Comparison of ENCODE assay signal across 9 cellular contexts in the genomic region with DNA sequence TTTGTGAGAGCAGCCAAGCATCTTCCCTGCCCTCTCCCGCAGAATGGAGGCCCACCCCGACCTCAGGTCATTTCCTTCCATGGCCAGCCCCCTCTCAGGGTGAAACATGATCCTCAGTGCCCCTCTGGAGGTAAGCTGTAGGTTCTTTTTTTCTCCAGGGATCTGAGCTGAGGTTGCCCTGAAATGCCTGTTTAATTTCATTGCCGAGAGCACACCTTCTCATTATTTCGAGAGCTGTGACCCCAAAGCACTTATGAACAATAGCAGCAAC.
DNase-seq lines count a peak whose midpoint lies in the region; ATAC-seq and TF ChIP-seq lines count a peak whose summit lies in the region.
"Had no signal": no experiment of that assay in that cellular context is flagged by ENCODE, and none has a peak within 500 bp of the region (broad histone marks: within the 10 kb centered on the region; RNA-seq: fewer than 3 reads in every experiment).

No MANE protein-coding gene starts in this region.

- H3K4me3 Mint-ChIP-seq in neural progenitor cell = peak overlapping the region; percentile 13
- no peak overlapping the region for H3K4me3 Mint-ChIP-seq in immature natural killer cell

- peaks cover 3 to 52% (median 37%) of the 10 kb centered on the region in 12 donors for H3K4me1 ChIP-seq in heart left ventricle
- H3K4me1 ChIP-seq in esophagus muscularis mucosa = peaks cover 24 to 40% (median 38%) of the 10 kb centered on the region in 4 donors
- peaks cover 30% of the 10 kb centered on the region for H3K4me1 ChIP-seq in neural progenitor cell
- H3K4me1 ChIP-seq in uterus = peaks cover 0 to 6% of the 10 kb centered on the region in 2 donors

- H3K27ac ChIP-seq in heart left ventricle (peak overlapping the region; percentile 48 to 90 (median 77)), esophagus muscularis mucosa (replicated peaks in 1 of 4) (peak overlapping the region; percentile 60 to 72 (median 65)), neural progenitor cell (no peak overlapping the region), uterus (peak overlapping the region; percentile 76 to 91)

- TF ChIP-seq CTCF in heart left ventricle (IDR thresholded peaks at IDR 0.05) (no peak), esophagus muscularis mucosa (IDR thresholded peaks at IDR 0.05) (no peak), neural progenitor cell (IDR thresholded peaks at IDR 0.05) (no peak), uterus (IDR thresholded peaks at IDR 0.05) (no peak)

- H2AFZ ChIP-seq in neural progenitor cell (replicated peaks) = peak overlapping the region; percentile 98

- no peaks in the 10 kb centered on the region for H4K20me1 ChIP-seq in neural progenitor cell (ENCODE audit: low read depth)

- H3K4me3 ChIP-seq in heart left ventricle (no peak overlapping the region), esophagus muscularis mucosa (no peak overlapping the region), neural progenitor cell (peak overlapping the region; percentile 32), uterus (no peak overlapping the region)

- H3K36me3 Mint-ChIP-seq in neural progenitor cell (no peaks in the 10 kb centered on the region), immature natural killer cell (peaks cover 0 to 4% (median 0%) of the 10 kb centered on the region in 3 donors)

- H3K79me2 ChIP-seq in neural progenitor cell (ENCODE audit: low read depth) = no peaks in the 10 kb centered on the region

- H3K9me3 ChIP-seq in heart left ventricle = no peaks in the 10 kb centered on the region
- H3K9me3 ChIP-seq in esophagus muscularis mucosa = no peaks in the 10 kb centered on the region
- no peaks in the 10 kb centered on the region for H3K9me3 ChIP-seq in neural progenitor cell (ENCODE audit: low read depth)
- no peaks in the 10 kb centered on the region for H3K9me3 ChIP-seq in uterus
- H3K9me3 ChIP-seq: spleen had no signal

- no peak for ATAC-seq in heart left ventricle
- no peak for ATAC-seq in Right ventricle myocardium inferior

- no peak for TF ChIP-seq EP300 in esophagus muscularis mucosa (IDR thresholded peaks at IDR 0.05)

- H3K9ac ChIP-seq in neural progenitor cell = no peak overlapping the region

- intact Hi-C loops in heart left ventricle (cut with DNase I) (loop anchor here (1.0 to 10.0 kb wide), 16 partner anchors 71 to 546 kb away; a partner anchor contains a TSS), Right ventricle myocardium inferior (cut with DNase I) (loop anchor here (1.0 to 10.0 kb wide), 5 partner anchors 71 to 536 kb away; a partner anchor contains a TSS), esophagus muscularis mucosa (cut with DNase I) (loop anchor here (1.0 to 10.0 kb wide), 3 partner anchors 157 to 543 kb away; no protein-coding TSS in a partner anchor), uterus (cut with DNase I; ENCODE audit: low total_unique reads) (loop anchor here (5.0 kb wide), 1 partner anchor 156 kb away; no protein-coding TSS in a partner anchor)

- DNase-seq in heart left ventricle = no peak
- no peak for DNase-seq in Right ventricle myocardium inferior (ENCODE audit: missing footprints)
- DNase-seq in esophagus muscularis mucosa (ENCODE audit: extremely low spot score) = no peak
- peak; percentile 74 for DNase-seq in neural progenitor cell (ENCODE audit: low spot score)
- DNase-seq in uterus = no peak
- DNase-seq in NCI-H2029 treated with DMSO at 0.1 percent for 48 hours (lab: John Stamatoyannopoulos, UW) = no peak
- no peak for DNase-seq in NCI-H2107 (lab: John Stamatoyannopoulos, UW)
- DNase-seq in immature natural killer cell = no peak

- peak overlapping the region; percentile 72 for H3K4me2 ChIP-seq in neural progenitor cell

- H3K4me1 Mint-ChIP-seq in neural progenitor cell = peaks cover 51% of the 10 kb centered on the region
- peaks cover 32 to 35% of the 10 kb centered on the region in 2 donors for H3K4me1 Mint-ChIP-seq in immature natural killer cell

- H3K27ac Mint-ChIP-seq in neural progenitor cell (peak overlapping the region; percentile 58), immature natural killer cell (no peak overlapping the region)

- H3K9me3 Mint-ChIP-seq in neural progenitor cell (peaks cover 4% of the 10 kb centered on the region), immature natural killer cell (no peaks in the 10 kb centered on the region)

- WGBS in heart left ventricle, 4 donors = 62 to 76% (median 74%) methylated on average over 4 of the region's 4 CpGs
- WGBS in esophagus muscularis mucosa = 92% methylated on average over 2 of the region's 4 CpGs

- no peak for TF ChIP-seq POLR2A in heart left ventricle (IDR thresholded peaks at IDR 0.05)
- no peak for TF ChIP-seq POLR2A in esophagus muscularis mucosa (IDR thresholded peaks at IDR 0.05; ENCODE audit: low read depth)
- no peak for TF ChIP-seq POLR2A in uterus (IDR thresholded peaks at IDR 0.05)

- peaks cover 10% of the 10 kb centered on the region for H3F3A ChIP-seq in neural progenitor cell (ENCODE audit: low read depth)

- H3K27me3 ChIP-seq in heart left ventricle (no peaks in the 10 kb centered on the region), esophagus muscularis mucosa (no peaks in the 10 kb centered on the region), neural progenitor cell (no peaks in the 10 kb centered on the region), uterus (no peaks in the 10 kb centered on the region)
- H3K27me3 ChIP-seq: spleen had no signal

- no peaks in the 10 kb centered on the region for H3K36me3 ChIP-seq in heart left ventricle
- H3K36me3 ChIP-seq in esophagus muscularis mucosa = no peaks in the 10 kb centered on the region
- no peaks in the 10 kb centered on the region for H3K36me3 ChIP-seq in neural progenitor cell
- no peaks in the 10 kb centered on the region for H3K36me3 ChIP-seq in uterus
- H3K36me3 ChIP-seq: spleen had no signal

- peaks cover 10% of the 10 kb centered on the region for H3K27me3 Mint-ChIP-seq in neural progenitor cell (ENCODE audit: insufficient read depth, low read depth)
- peaks cover 0 to 4% (median 2%) of the 10 kb centered on the region in 3 donors for H3K27me3 Mint-ChIP-seq in immature natural killer cell (ENCODE audit: low read depth in 3 of 3)
